ENCODE assay signal across 1 cellular context in the genomic region with DNA sequence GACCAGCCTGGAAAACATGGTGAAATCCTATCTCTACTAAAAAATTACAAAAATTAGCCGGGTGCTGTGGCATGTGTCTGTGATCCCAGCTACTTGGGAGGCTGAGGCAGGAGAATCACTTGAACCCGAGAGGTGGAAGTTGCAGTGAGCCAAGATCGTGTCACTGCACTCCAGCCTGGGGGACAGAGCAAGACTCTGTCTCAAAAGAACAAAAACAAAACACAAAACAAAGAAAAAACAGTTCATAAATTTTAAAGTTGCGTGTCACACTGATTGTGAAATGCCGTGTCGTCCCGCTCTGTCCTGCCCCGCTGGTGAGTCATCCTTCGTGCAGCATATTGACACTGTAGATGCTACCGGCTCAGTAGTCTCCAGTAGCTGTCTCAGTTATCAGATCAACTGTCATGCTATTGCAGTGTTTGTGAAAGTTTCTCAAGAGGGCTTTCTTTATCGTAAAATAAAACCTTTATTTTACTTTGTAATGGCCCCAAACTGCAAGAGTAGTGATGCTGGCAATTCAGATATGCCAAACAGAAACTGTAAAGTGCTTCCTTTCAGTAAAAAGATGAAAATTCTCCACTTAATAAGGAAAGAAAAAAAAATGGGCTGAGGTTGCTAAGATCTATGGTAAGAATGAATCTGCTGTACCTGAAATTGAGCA.
TF ChIP-seq lines count a peak whose summit lies in the region.

No MANE protein-coding gene starts in this region.

TF ChIP-seq in HepG2, 621 proteins besides CTCF, POLR2A, EP300 and RAD21 (continued from another document and continues in another):
- TF ChIP-seq, protein P1, sequence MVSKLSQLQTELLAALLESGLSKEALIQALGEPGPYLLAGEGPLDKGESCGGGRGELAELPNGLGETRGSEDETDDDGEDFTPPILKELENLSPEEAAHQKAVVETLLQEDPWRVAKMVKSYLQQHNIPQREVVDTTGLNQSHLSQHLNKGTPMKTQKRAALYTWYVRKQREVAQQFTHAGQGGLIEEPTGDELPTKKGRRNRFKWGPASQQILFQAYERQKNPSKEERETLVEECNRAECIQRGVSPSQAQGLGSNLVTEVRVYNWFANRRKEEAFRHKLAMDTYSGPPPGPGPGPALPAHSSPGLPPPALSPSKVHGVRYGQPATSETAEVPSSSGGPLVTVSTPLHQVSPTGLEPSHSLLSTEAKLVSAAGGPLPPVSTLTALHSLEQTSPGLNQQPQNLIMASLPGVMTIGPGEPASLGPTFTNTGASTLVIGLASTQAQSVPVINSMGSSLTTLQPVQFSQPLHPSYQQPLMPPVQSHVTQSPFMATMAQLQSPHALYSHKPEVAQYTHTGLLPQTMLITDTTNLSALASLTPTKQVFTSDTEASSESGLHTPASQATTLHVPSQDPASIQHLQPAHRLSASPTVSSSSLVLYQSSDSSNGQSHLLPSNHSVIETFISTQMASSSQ (IDR thresholded peaks at IDR 0.05; ENCODE audit: low read depth), result no peak
- TF ChIP-seq, protein P1 (CRISPR knock-in tag; IDR thresholded peaks at IDR 0.05; ENCODE audit: borderline replicate concordance), result no peak
- TF ChIP-seq SIN3B (IDR thresholded peaks at IDR 0.05; ENCODE audit: low read length) (no peak), MED1 (CRISPR knock-in tag; IDR thresholded peaks at IDR 0.05) (peak; percentile 50; the same call in 1 of the 2 replicates), ZNF335 (CRISPR knock-in tag; IDR thresholded peaks at IDR 0.05) (peak; percentile 37; the same call in 1 of the 2 replicates), LBX2 (CRISPR knock-in tag; IDR thresholded peaks at IDR 0.05; ENCODE audit: borderline replicate concordance) (no peak), ZNF720 (CRISPR knock-in tag; IDR thresholded peaks at IDR 0.05) (no peak), ZNF468 (CRISPR knock-in tag; IDR thresholded peaks at IDR 0.05) (no peak), ZXDC (CRISPR knock-in tag; IDR thresholded peaks at IDR 0.05) (no peak), ZFP36 (IDR thresholded peaks at IDR 0.05; ENCODE audit: borderline replicate concordance, low read depth, low read length, partially characterized antibody) (no peak), NCOA5 (CRISPR knock-in tag; IDR thresholded peaks at IDR 0.05) (no peak), HNRNPL (IDR thresholded peaks at IDR 0.05; ENCODE audit: low read depth, low read length) (no peak), MAFK (conservative IDR thresholded peaks at IDR 0.05 in 1 of 2, IDR thresholded peaks at IDR 0.05 in 1 of 2; ENCODE audit: low read length in 2 of 2) (0 out of 4 replicates have a peak, but pooled peaks of 1 of the 2 experiments have one; percentile 2), ZNF230 (CRISPR knock-in tag; IDR thresholded peaks at IDR 0.05) (no peak), BHLHE40 (IDR thresholded peaks at IDR 0.05; ENCODE audit: low read length) (peak; percentile 27; the same call in 1 of the 2 replicates), FOXM1 (CRISPR knock-in tag; IDR thresholded peaks at IDR 0.05) (no peak), NCOA1 (CRISPR knock-in tag; IDR thresholded peaks at IDR 0.05) (no peak), GATAD1 (CRISPR knock-in tag; IDR thresholded peaks at IDR 0.05) (peak; percentile 36; the same call in 1 of the 2 replicates), ZNF557 (CRISPR knock-in tag; IDR thresholded peaks at IDR 0.05) (0 out of 2 replicates have a peak, but pooled peaks have one; percentile 31), HMGA1 (CRISPR knock-in tag; conservative IDR thresholded peaks at IDR 0.05) (no peak), NR2F2 (IDR thresholded peaks at IDR 0.05; ENCODE audit: borderline replicate concordance, low read depth) (no peak), ZSCAN5A (CRISPR knock-in tag; IDR thresholded peaks at IDR 0.05; ENCODE audit: borderline replicate concordance) (no peak), MTF2 (CRISPR knock-in tag; IDR thresholded peaks at IDR 0.05; ENCODE audit: borderline replicate concordance) (no peak), ZNF644 (CRISPR knock-in tag; IDR thresholded peaks at IDR 0.05; ENCODE audit: low read depth) (peak; percentile 64; the same call in 1 of the 2 replicates), AKAP8 (CRISPR knock-in tag; IDR thresholded peaks at IDR 0.05) (no peak), ZNF343 (CRISPR knock-in tag; IDR thresholded peaks at IDR 0.05) (no peak), DMAP1 (CRISPR knock-in tag; IDR thresholded peaks at IDR 0.05) (peak; percentile 42; the same call in 1 of the 2 replicates), ZBTB21 (CRISPR knock-in tag; IDR thresholded peaks at IDR 0.05) (no peak), MIER2 (CRISPR knock-in tag; IDR thresholded peaks at IDR 0.05) (peak; percentile 73), NR1H2 (CRISPR knock-in tag; IDR thresholded peaks at IDR 0.05; ENCODE audit: borderline replicate concordance, low read depth) (no peak), FOXA1 (IDR thresholded peaks at IDR 0.05) (no peak), FOXA1 (CRISPR knock-in tag; IDR thresholded peaks at IDR 0.05) (peak; percentile 97), NFKB2 (CRISPR knock-in tag; IDR thresholded peaks at IDR 0.05; ENCODE audit: borderline replicate concordance) (no peak), ZNF234 (CRISPR knock-in tag; conservative IDR thresholded peaks at IDR 0.05) (no peak), ZBTB25 (CRISPR knock-in tag; IDR thresholded peaks at IDR 0.05) (0 out of 2 replicates have a peak, but pooled peaks have one; percentile 43), KDM2A (CRISPR knock-in tag; IDR thresholded peaks at IDR 0.05; ENCODE audit: borderline replicate concordance, low read depth) (peak; percentile 74), ATM (IDR thresholded peaks at IDR 0.05; ENCODE audit: borderline replicate concordance) (no peak), RNF2 (conservative IDR thresholded peaks at IDR 0.05; ENCODE audit: low read depth) (no peak), SOX6 (IDR thresholded peaks at IDR 0.05) (no peak), SOX6 (CRISPR knock-in tag; IDR thresholded peaks at IDR 0.05) (peak; percentile 87), MEF2D (CRISPR knock-in tag; IDR thresholded peaks at IDR 0.05) (no peak), KDM1A (CRISPR knock-in tag; IDR thresholded peaks at IDR 0.05) (peak; percentile 81; the same call in 1 of the 2 replicates), ZNF562 (CRISPR knock-in tag; IDR thresholded peaks at IDR 0.05; ENCODE audit: borderline replicate concordance) (no peak), PCBP1 (IDR thresholded peaks at IDR 0.05; ENCODE audit: borderline replicate concordance, low read depth, low read length) (no peak), ZNF737 (CRISPR knock-in tag; IDR thresholded peaks at IDR 0.05; ENCODE audit: borderline replicate concordance) (no peak), CREB1 (IDR thresholded peaks at IDR 0.05) (peak; percentile 73), CREB1 (CRISPR knock-in tag; IDR thresholded peaks at IDR 0.05) (no peak; the same call in 1 of the 2 replicates), NR2F6 (IDR thresholded peaks at IDR 0.05) (no peak), NR2F6 (CRISPR knock-in tag; IDR thresholded peaks at IDR 0.05) (peak; percentile 33; the same call in 1 of the 2 replicates)
- TF ChIP-seq, protein P2, sequence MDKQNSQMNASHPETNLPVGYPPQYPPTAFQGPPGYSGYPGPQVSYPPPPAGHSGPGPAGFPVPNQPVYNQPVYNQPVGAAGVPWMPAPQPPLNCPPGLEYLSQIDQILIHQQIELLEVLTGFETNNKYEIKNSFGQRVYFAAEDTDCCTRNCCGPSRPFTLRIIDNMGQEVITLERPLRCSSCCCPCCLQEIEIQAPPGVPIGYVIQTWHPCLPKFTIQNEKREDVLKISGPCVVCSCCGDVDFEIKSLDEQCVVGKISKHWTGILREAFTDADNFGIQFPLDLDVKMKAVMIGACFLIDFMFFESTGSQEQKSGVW (CRISPR knock-in tag; IDR thresholded peaks at IDR 0.05; ENCODE audit: borderline replicate concordance), result no peak
- TF ChIP-seq, protein P3, sequence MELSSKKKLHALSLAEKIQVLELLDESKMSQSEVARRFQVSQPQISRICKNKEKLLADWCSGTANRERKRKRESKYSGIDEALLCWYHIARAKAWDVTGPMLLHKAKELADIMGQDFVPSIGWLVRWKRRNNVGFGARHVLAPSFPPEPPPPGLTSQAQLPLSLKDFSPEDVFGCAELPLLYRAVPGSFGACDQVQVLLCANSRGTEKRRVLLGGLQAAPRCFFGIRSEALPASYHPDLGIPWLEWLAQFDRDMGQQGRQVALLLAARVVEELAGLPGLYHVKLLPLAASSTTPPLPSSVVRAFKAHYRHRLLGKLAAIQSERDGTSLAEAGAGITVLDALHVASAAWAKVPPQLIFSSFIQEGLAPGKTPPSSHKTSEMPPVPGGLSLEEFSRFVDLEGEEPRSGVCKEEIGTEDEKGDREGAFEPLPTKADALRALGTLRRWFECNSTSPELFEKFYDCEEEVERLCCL (CRISPR knock-in tag; IDR thresholded peaks at IDR 0.05; ENCODE audit: borderline replicate concordance), result no peak
- TF ChIP-seq, protein P4, sequence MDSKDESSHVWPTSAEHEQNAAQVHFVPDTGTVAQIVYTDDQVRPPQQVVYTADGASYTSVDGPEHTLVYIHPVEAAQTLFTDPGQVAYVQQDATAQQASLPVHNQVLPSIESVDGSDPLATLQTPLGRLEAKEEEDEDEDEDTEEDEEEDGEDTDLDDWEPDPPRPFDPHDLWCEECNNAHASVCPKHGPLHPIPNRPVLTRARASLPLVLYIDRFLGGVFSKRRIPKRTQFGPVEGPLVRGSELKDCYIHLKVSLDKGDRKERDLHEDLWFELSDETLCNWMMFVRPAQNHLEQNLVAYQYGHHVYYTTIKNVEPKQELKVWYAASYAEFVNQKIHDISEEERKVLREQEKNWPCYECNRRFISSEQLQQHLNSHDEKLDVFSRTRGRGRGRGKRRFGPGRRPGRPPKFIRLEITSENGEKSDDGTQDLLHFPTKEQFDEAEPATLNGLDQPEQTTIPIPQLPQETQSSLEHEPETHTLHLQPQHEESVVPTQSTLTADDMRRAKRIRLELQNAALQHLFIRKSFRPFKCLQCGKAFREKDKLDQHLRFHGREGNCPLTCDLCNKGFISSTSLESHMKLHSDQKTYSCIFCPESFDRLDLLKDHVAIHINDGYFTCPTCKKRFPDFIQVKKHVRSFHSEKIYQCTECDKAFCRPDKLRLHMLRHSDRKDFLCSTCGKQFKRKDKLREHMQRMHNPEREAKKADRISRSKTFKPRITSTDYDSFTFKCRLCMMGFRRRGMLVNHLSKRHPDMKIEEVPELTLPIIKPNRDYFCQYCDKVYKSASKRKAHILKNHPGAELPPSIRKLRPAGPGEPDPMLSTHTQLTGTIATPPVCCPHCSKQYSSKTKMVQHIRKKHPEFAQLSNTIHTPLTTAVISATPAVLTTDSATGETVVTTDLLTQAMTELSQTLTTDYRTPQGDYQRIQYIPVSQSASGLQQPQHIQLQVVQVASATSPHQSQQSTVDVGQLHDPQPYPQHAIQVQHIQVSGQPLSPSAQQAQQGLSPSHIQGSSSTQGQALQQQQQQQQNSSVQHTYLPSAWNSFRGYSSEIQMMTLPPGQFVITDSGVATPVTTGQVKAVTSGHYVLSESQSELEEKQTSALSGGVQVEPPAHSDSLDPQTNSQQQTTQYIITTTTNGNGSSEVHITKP (CRISPR knock-in tag; IDR thresholded peaks at IDR 0.05; ENCODE audit: low read depth), result no peak
